ENCODE assay signal across 16 cellular contexts in genomic region chr17:60888812-60889709, GRCh38.
DNase-seq lines count a peak whose midpoint lies in the region; TF ChIP-seq lines count a peak whose summit lies in the region.
"Had no signal": no experiment of that assay in that cellular context is flagged by ENCODE, and none has a peak within 500 bp of the region (broad histone marks: within the 10 kb centered on the region; RNA-seq: fewer than 3 reads in every experiment).

No MANE protein-coding gene starts in this region.

- no peaks in the 10 kb centered on the region for H3K36me3 ChIP-seq in ACC112 (ENCODE audit: insufficient read depth, low read length)
- no peaks in the 10 kb centered on the region for H3K36me3 ChIP-seq in spleen
- H3K36me3 ChIP-seq: breast epithelium, ovary, suprapubic skin had no signal

- H2AFZ ChIP-seq in ACC112 (ENCODE audit: low read length, unreplicated experiment), result peak overlapping the region; percentile 86

- H3K27me3 ChIP-seq in ACC112 (ENCODE audit: insufficient read depth, low read length), result no peaks in the 10 kb centered on the region
- H3K27me3 ChIP-seq in spleen (replicated peaks in 1 of 7), result no peaks in the 10 kb centered on the region
- H3K27me3 ChIP-seq: breast epithelium, dorsolateral prefrontal cortex, ovary, suprapubic skin had no signal

- DNase-seq in DMS153 treated with DMSO at 0.1 percent for 48 hours (lab: John Stamatoyannopoulos, UW; ENCODE audit: unreplicated experiment), result peak; percentile 28
- DNase-seq in SHP77 (lab: John Stamatoyannopoulos, UW), result peak; percentile 14 to 23
- peak; percentile 61 for DNase-seq in iris pigment epithelial cell (ENCODE audit: low read depth)
- DNase-seq in hypothalamus (lab: John Stamatoyannopoulos, UW), result no peak
- no peak for DNase-seq in T-helper 1 cell
- DNase-seq in spleen, result no peak
- DNase-seq: activated T-cell treated with anti-CD3 and anti-CD28 coated beads, Interleukin-2, amount 50 U/mL, for 24 hours; dorsolateral prefrontal cortex; glutamatergic neuron; left ventricle myocardium superior; NCI-H774; ovary had no signal

- no peak for TF ChIP-seq POLR2A in spleen (IDR thresholded peaks at IDR 0.05)

- H3K4me3 ChIP-seq in ACC112 (ENCODE audit: low read depth, low read length) (peak overlapping the region; percentile 11; the same call in 1 of the 2 replicates), spleen (no peak overlapping the region)
- H3K4me3 ChIP-seq: breast epithelium, dorsolateral prefrontal cortex, ovary, skin epidermis, suprapubic skin had no signal

- H3K9me3 ChIP-seq in spleen, result peaks cover 0 to 18% (median 12%) of the 10 kb centered on the region in 8 donors
- H3K9me3 ChIP-seq: ovary, suprapubic skin had no signal

- no peak for TF ChIP-seq CTCF in spleen (IDR thresholded peaks at IDR 0.05 in 8 of 11, conservative IDR thresholded peaks at IDR 0.05 in 3 of 11)

- WGBS in spleen, 5 donors, result 93 to 99% (median 96%) methylated on average over 5 of the region's 5 CpGs

- peak overlapping the region; percentile 90 for H3K27ac ChIP-seq in ACC112 (ENCODE audit: low read depth, low read length)
- H3K27ac ChIP-seq in spleen, result no peak overlapping the region
- H3K27ac ChIP-seq: breast epithelium, dorsolateral prefrontal cortex, ovary, suprapubic skin had no signal

- intact Hi-C loops in spleen (cut with DNase I; ENCODE audit: low total_unique reads), result no loop called here

- no peaks in the 10 kb centered on the region for H3K79me2 ChIP-seq in ACC112 (ENCODE audit: control insufficient read depth, insufficient read depth, low read length, unreplicated experiment)

- H3K4me1 ChIP-seq in ACC112 (ENCODE audit: control insufficient read depth, insufficient read depth, low read length, unreplicated experiment) (peaks cover 15% of the 10 kb centered on the region), spleen (no peaks in the 10 kb centered on the region)
- H3K4me1 ChIP-seq: breast epithelium, suprapubic skin had no signal

Comparison
In these comparisons a context has a peak if more than half of its experiments do, and no peak if none do; other contexts are left out.
1. DNase-seq: peak in DMS153 treated with DMSO at 0.1 percent for 48 hours (single experiment), SHP77 (2 of 2) and iris pigment epithelial cell (single experiment); none in hypothalamus (0 of 51), T-helper 1 cell (0 of 5) and spleen (single experiment).